ENCODE assay signal across 8 cellular contexts in genomic region chr2:39435254-39435653, GRCh38. TPM values are rescaled to one million over a fixed set of nuclear protein-coding genes. Genes with fewer than 3 reads are reported as not detected.
DNase-seq lines count a peak whose midpoint lies in the region; ATAC-seq and TF ChIP-seq lines count a peak whose summit lies in the region.

No MANE protein-coding gene starts in this region.

- peaks cover 47% of the 10 kb centered on the region for H3K4me1 ChIP-seq in DND-41 (ENCODE audit: insufficient read depth, low read length)
- peaks cover 70% of the 10 kb centered on the region for H3K4me1 ChIP-seq in PC-3 (ENCODE audit: insufficient read depth, low read length)
- peaks cover 10% of the 10 kb centered on the region for H3K4me1 ChIP-seq in parathyroid adenoma

- CTCF ChIA-PET in PC-3 (lab: Charles Lee) = no interaction called here

- H3K27me3 Mint-ChIP-seq in endothelial cell (ENCODE audit: unreplicated experiment) = peaks cover 5% of the 10 kb centered on the region

- H4K20me1 ChIP-seq in DND-41 (ENCODE audit: insufficient read depth, low read length) (peaks cover 23% of the 10 kb centered on the region; the same call in 1 of the 2 replicates), PC-3 (ENCODE audit: low read length) (peaks cover 60% of the 10 kb centered on the region)

- peak overlapping the region; percentile 99 for H3K4me3 Mint-ChIP-seq in endothelial cell (ENCODE audit: unreplicated experiment)

- H3K9ac ChIP-seq in DND-41 (ENCODE audit: low read depth, low read length) = peak overlapping the region; percentile 66
- peak overlapping the region; percentile 94 for H3K9ac ChIP-seq in PC-3 (ENCODE audit: low read length)
- H3K9ac ChIP-seq in parathyroid adenoma = no peak overlapping the region

- no peaks in the 10 kb centered on the region for H3K9me3 ChIP-seq in DND-41 (ENCODE audit: insufficient read depth, low read length, severe bottlenecking)
- H3K9me3 ChIP-seq in PC-3 (ENCODE audit: low read length) = no peaks in the 10 kb centered on the region
- no peaks in the 10 kb centered on the region for H3K9me3 ChIP-seq in parathyroid adenoma (ENCODE audit: control insufficient read depth, low read length)

- H2AFZ ChIP-seq in DND-41 (ENCODE audit: low read depth, low read length) (no peak overlapping the region), PC-3 (ENCODE audit: low read length) (no peak overlapping the region), parathyroid adenoma (no peak overlapping the region)

- intact Hi-C loops in PC-3 (cut with micrococcal nuclease) = loop anchor here (5.0 to 10.0 kb wide), 2 partner anchors 72 to 210 kb away; no protein-coding TSS in a partner anchor

- no peaks in the 10 kb centered on the region for H3F3A ChIP-seq in PC-3 (ENCODE audit: low read length, unreplicated experiment)

- no peak for ATAC-seq in DND-41 (ENCODE audit: insufficient read depth, low read depth)
- no peak for ATAC-seq in PC-3
- ATAC-seq in GM18517 (IDR thresholded peaks at IDR 0.05; ENCODE audit: unreplicated experiment) = no peak

- peaks cover 63% of the 10 kb centered on the region for H3K4me1 Mint-ChIP-seq in endothelial cell (ENCODE audit: unreplicated experiment)

- H3K9me3 Mint-ChIP-seq in endothelial cell (ENCODE audit: unreplicated experiment) = no peaks in the 10 kb centered on the region

- H3K4me3 ChIP-seq in DND-41 (ENCODE audit: low read depth in 1 of 2, low read length in 2 of 2) (peak overlapping the region; percentile 52 to 92; a peak in 3 of 4 replicates), PC-3 (ENCODE audit: low read length) (peak overlapping the region; percentile 92), parathyroid adenoma (ENCODE audit: low read depth, low read length) (peak overlapping the region; percentile 72)

- H3K36me3 ChIP-seq in DND-41 (ENCODE audit: insufficient read depth, low read length) = peaks cover 4% of the 10 kb centered on the region; the same call in 1 of the 2 replicates
- no peaks in the 10 kb centered on the region for H3K36me3 ChIP-seq in PC-3 (ENCODE audit: low read depth, low read length)
- no peaks in the 10 kb centered on the region for H3K36me3 ChIP-seq in parathyroid adenoma (ENCODE audit: control insufficient read depth, insufficient read depth, low read length)

- BruUV-seq in PC-3 (replicated peaks; lab: Mats Ljungman, UMichigan) = no TSS peak

- peaks cover 3% of the 10 kb centered on the region for H3K36me3 Mint-ChIP-seq in endothelial cell (ENCODE audit: low read depth, unreplicated experiment)

- H3K79me2 ChIP-seq in DND-41 (ENCODE audit: insufficient read depth, low read length) = peaks cover 70% of the 10 kb centered on the region
- H3K79me2 ChIP-seq in PC-3 (ENCODE audit: low read length) = peaks cover 93% of the 10 kb centered on the region
- H3K79me2 ChIP-seq in parathyroid adenoma = peaks cover 18% of the 10 kb centered on the region

- no peaks in the 10 kb centered on the region for H3K9me2 ChIP-seq in PC-3 (replicated peaks; ENCODE audit: low read length)

- POLR2A ChIA-PET in PC-3 (lab: Charles Lee; ENCODE audit: unreplicated experiment) = no interaction called here

- no peak for TF ChIP-seq CTCF in DND-41 (IDR thresholded peaks at IDR 0.05; ENCODE audit: borderline replicate concordance, extremely low read depth, low read length, poor library complexity, severe bottlenecking)
- TF ChIP-seq CTCF in PC-3 (conservative IDR thresholded peaks at IDR 0.05; ENCODE audit: low read depth, low read length) = no peak
- no peak for TF ChIP-seq CTCF in endothelial cell (IDR thresholded peaks at IDR 0.05; ENCODE audit: unreplicated experiment)
- TF ChIP-seq CTCF in parathyroid adenoma (IDR thresholded peaks at IDR 0.05) = no peak

- DNase-seq in DND-41 (no peak), PC-3 (no peak), endothelial cell (ENCODE audit: low spot score) (peak; percentile 6), A172 (ENCODE audit: low spot score) (no peak), NCI-H2196 (lab: John Stamatoyannopoulos, UW; ENCODE audit: unreplicated experiment) (no peak)
- DNase-seq in stimulated activated CD4-positive, alpha-beta T cell treated with anti-CD3 and anti-CD28 coated beads, Interleukin-4, amount 100 ng/mL, for 1 hour = no peak

- H3K27ac ChIP-seq in DND-41 (ENCODE audit: low read length) = peak overlapping the region; percentile 39; the same call in 1 of the 2 replicates
- H3K27ac ChIP-seq in PC-3 (ENCODE audit: low read length) = peak overlapping the region; percentile 87
- H3K27ac ChIP-seq in parathyroid adenoma = no peak overlapping the region

- H3K27ac Mint-ChIP-seq in endothelial cell (ENCODE audit: unreplicated experiment) = peak overlapping the region; percentile 25

- peak overlapping the region; percentile 94 for H3K4me2 ChIP-seq in DND-41 (ENCODE audit: insufficient read depth, low read length)
- peak overlapping the region; percentile 85 for H3K4me2 ChIP-seq in PC-3 (ENCODE audit: low read length)
- peak overlapping the region; percentile 97 for H3K4me2 ChIP-seq in parathyroid adenoma (ENCODE audit: low read length)

- H3K27me3 ChIP-seq in DND-41 (ENCODE audit: insufficient read depth, low read length, poor library complexity) = no peaks in the 10 kb centered on the region
- H3K27me3 ChIP-seq in PC-3 (ENCODE audit: low read length) = no peaks in the 10 kb centered on the region
- H3K27me3 ChIP-seq in parathyroid adenoma (ENCODE audit: control insufficient read depth, insufficient read depth, low read length) = no peaks in the 10 kb centered on the region

RNA-seq across cellular contexts. Expression of gene MAP4K3, which starts 1.8 kb away (rescaled TPM):
- total RNA-seq in PC-3 (2014; rRNA removed) = 81.1 and 97.4 TPM in 2 replicates
- total RNA-seq in endothelial cell (ENCODE audit: unreplicated experiment) = 51.1 TPM
- 29.1 and 32.7 TPM in 2 replicates for total RNA-seq in A172 (2014; rRNA removed; shearing (Covaris generic))
